In genomic region chr1:244854865-244855578, GRCh38 we compare ENCODE assay signal across 12 cellular contexts. TPM values are rescaled to one million over a fixed set of nuclear protein-coding genes. Genes with fewer than 3 reads are reported as not detected.
DNase-seq lines count a peak whose midpoint lies in the region; ATAC-seq and TF ChIP-seq lines count a peak whose summit lies in the region.
"Had no signal": no experiment of that assay in that cellular context is flagged by ENCODE, and none has a peak within 500 bp of the region (broad histone marks: within the 10 kb centered on the region; RNA-seq: fewer than 3 reads in every experiment).

No MANE protein-coding gene starts in this region.

- peak overlapping the region; percentile 17 for H3K27ac Mint-ChIP-seq in MCF 10A (ENCODE audit: low read depth, unreplicated experiment)
- H3K27ac Mint-ChIP-seq in WTC11 = peak overlapping the region; percentile 84
- H3K27ac Mint-ChIP-seq in endothelial cell (ENCODE audit: unreplicated experiment) = peak overlapping the region; percentile 70

- POLR2A ChIA-PET in MCF 10A (lab: Yijun Ruan, JAX) (interaction anchor here (18.8 to 25.5 kb wide), 3 partner anchors 1 to 116 kb away, joined by 719 to 1456 read pairs (median 1456); partner anchors contain the start of genes COX20 and HNRNPU), WTC11 (lab: Charles Lee) (interaction anchor here (0.6 to 1.2 kb wide), 2 partner anchors 19 to 142 kb away, joined by 3 to 4 read pairs; no protein-coding TSS in a partner anchor)

- in situ Hi-C loops in mammary epithelial cell (cut with MboI; ENCODE audit: low sequenced_read_pairs in 2 of 2) = loop anchor here in 1 of 2 donors (25.0 kb wide), 1 partner anchor 182 kb away; no protein-coding TSS in a partner anchor

- TF ChIP-seq CTCF in MCF 10A (IDR thresholded peaks at IDR 0.05; ENCODE audit: unreplicated experiment) (no peak), mammary epithelial cell (conservative IDR thresholded peaks at IDR 0.05 in 1 of 2, IDR thresholded peaks at IDR 0.05 in 1 of 2; ENCODE audit: extremely low read depth in 1 of 2, insufficient read depth in 1 of 2, low read depth in 1 of 2, low read length in 2 of 2) (no peak), WTC11 (IDR thresholded peaks at IDR 0.05) (no peak), endothelial cell (IDR thresholded peaks at IDR 0.05; ENCODE audit: unreplicated experiment) (no peak), upper lobe of right lung (IDR thresholded peaks at IDR 0.05) (no peak), ovary (IDR thresholded peaks at IDR 0.05) (no peak)

- TF ChIP-seq POLR2A in ovary (IDR thresholded peaks at IDR 0.05) = no peak

- H3K36me3 ChIP-seq in mammary epithelial cell (ENCODE audit: insufficient read depth, low read length) (peaks cover 84% of the 10 kb centered on the region), upper lobe of right lung (peaks cover 98% of the 10 kb centered on the region), ovary (no peaks in the 10 kb centered on the region)

- H3K27me3 Mint-ChIP-seq in MCF 10A (ENCODE audit: insufficient read depth, unreplicated experiment) (no peaks in the 10 kb centered on the region), WTC11 (ENCODE audit: low read depth) (no peaks in the 10 kb centered on the region), endothelial cell (ENCODE audit: unreplicated experiment) (peaks cover 5% of the 10 kb centered on the region)

- H3K4me1 ChIP-seq in mammary epithelial cell (ENCODE audit: insufficient read depth, low read length) = peaks cover under 1% of the 10 kb centered on the region
- peaks cover 43% of the 10 kb centered on the region for H3K4me1 ChIP-seq in upper lobe of right lung
- peaks cover 5% of the 10 kb centered on the region for H3K4me1 ChIP-seq in ovary (ENCODE audit: insufficient read depth)

- no peak overlapping the region for H3K4me2 ChIP-seq in mammary epithelial cell (ENCODE audit: insufficient read depth, low read depth, low read length)

- H3K4me3 ChIP-seq in mammary epithelial cell (replicated peaks in 1 of 3; ENCODE audit: insufficient read depth in 1 of 3, low read depth in 2 of 3, low read length in 3 of 3) (no peak overlapping the region), upper lobe of right lung (no peak overlapping the region), ovary (no peak overlapping the region)

- WGBS in mammary epithelial cell (ENCODE audit: low coverage, missing lambda C conversion rate) = 57% methylated on average over 7 of the region's 7 CpGs
- 68 to 75% (median 71%) methylated on average over 7 of the region's 7 CpGs for WGBS in ovary, 3 donors

- BruUV-seq in MCF 10A (replicated peaks; lab: Mats Ljungman, UMichigan) (no TSS peak), mammary epithelial cell (replicated peaks; lab: Mats Ljungman, UMichigan) (no TSS peak)

- H4K20me1 ChIP-seq in mammary epithelial cell (ENCODE audit: insufficient read depth, low read length) = peaks cover under 1% of the 10 kb centered on the region

- H3K4me3 Mint-ChIP-seq in MCF 10A (ENCODE audit: unreplicated experiment) (no peak overlapping the region), WTC11 (no peak overlapping the region), endothelial cell (ENCODE audit: unreplicated experiment) (peak overlapping the region; percentile 53)

- no peak overlapping the region for H3K9ac ChIP-seq in mammary epithelial cell (ENCODE audit: insufficient read depth, low read length)

- dilution Hi-C loops in mammary epithelial cell (cut with HindIII; ENCODE audit: low sequenced_read_pairs) = no loop called here

- DNase-seq in MCF 10A (ENCODE audit: unreplicated experiment) (no peak), mammary epithelial cell (no peak), WTC11 (ENCODE audit: low spot score) (no peak), endothelial cell (ENCODE audit: low spot score) (no peak), upper lobe of right lung (no peak), SKM-1 treated with dmso at 0.1 percent for 144 hours (lab: John Stamatoyannopoulos, UW; ENCODE audit: unreplicated experiment) (no peak), ovary (no peak), occipital lobe (lab: John Stamatoyannopoulos, UW) (no peak)
- DNase-seq: glutamatergic neuron, GOT3, retina, SHP77 had no signal

- H3K27ac ChIP-seq in mammary epithelial cell (ENCODE audit: insufficient read depth, low read depth, low read length) (no peak overlapping the region), upper lobe of right lung (no peak overlapping the region), ovary (no peak overlapping the region)

- ATAC-seq in WTC11 (no peak), upper lobe of right lung (peak; percentile 22)

- H2AFZ ChIP-seq in mammary epithelial cell (ENCODE audit: low read depth, low read length) = no peak overlapping the region

- H3K4me1 Mint-ChIP-seq in MCF 10A (ENCODE audit: insufficient read depth, unreplicated experiment) (peaks cover 46% of the 10 kb centered on the region), WTC11 (peaks cover 23% of the 10 kb centered on the region), endothelial cell (ENCODE audit: unreplicated experiment) (peaks cover 26% of the 10 kb centered on the region)

- H3K9me3 ChIP-seq in mammary epithelial cell (replicated peaks; ENCODE audit: insufficient read depth, low read length) = no peaks in the 10 kb centered on the region
- no peaks in the 10 kb centered on the region for H3K9me3 ChIP-seq in upper lobe of right lung
- no peaks in the 10 kb centered on the region for H3K9me3 ChIP-seq in ovary

- peaks cover 96% of the 10 kb centered on the region for H3K79me2 ChIP-seq in mammary epithelial cell (ENCODE audit: insufficient read depth, low read length)

- H3K36me3 Mint-ChIP-seq in MCF 10A (ENCODE audit: insufficient read depth, unreplicated experiment) (peaks cover 100% of the 10 kb centered on the region), WTC11 (peaks cover 96% of the 10 kb centered on the region), endothelial cell (ENCODE audit: low read depth, unreplicated experiment) (peaks cover 55% of the 10 kb centered on the region)

- CTCF ChIA-PET in MCF 10A (lab: Yijun Ruan, JAX) (interaction anchor here (0.6 to 13.7 kb wide), 5 partner anchors 9 to 1458 kb away, joined by 3 to 174 read pairs (median 5); partner anchors contain the start of gene HNRNPU), mammary epithelial cell (lab: Charles Lee; ENCODE audit: low non-redundant PET) (no interaction called here), WTC11 (lab: Charles Lee) (interaction anchor here (0.7 kb wide), 1 partner anchor 86 kb away, joined by 4 read pairs; no protein-coding TSS in a partner anchor)

- no peak for TF ChIP-seq EP300 in ovary (IDR thresholded peaks at IDR 0.05)

- H3K9me3 Mint-ChIP-seq in MCF 10A (ENCODE audit: unreplicated experiment) (no peaks in the 10 kb centered on the region), WTC11 (no peaks in the 10 kb centered on the region), endothelial cell (ENCODE audit: unreplicated experiment) (no peaks in the 10 kb centered on the region)

- intact Hi-C loops in MCF 10A (cut with micrococcal nuclease) (no loop called here), mammary epithelial cell (cut with micrococcal nuclease) (no loop called here), upper lobe of right lung (cut with DNase I) (no loop called here), ovary (cut with DNase I) (no loop called here)

- no peaks in the 10 kb centered on the region for H3K27me3 ChIP-seq in mammary epithelial cell (ENCODE audit: insufficient read depth, low read length)
- H3K27me3 ChIP-seq in upper lobe of right lung = no peaks in the 10 kb centered on the region
- no peaks in the 10 kb centered on the region for H3K27me3 ChIP-seq in ovary

TF ChIP-seq in WTC11, 78 proteins besides CTCF, POLR2A, EP300 and RAD21:
- TF ChIP-seq CREB1 (CRISPR knock-in tag; IDR thresholded peaks at IDR 0.05) (no peak), ZNF671 (CRISPR knock-in tag; IDR thresholded peaks at IDR 0.05) (no peak), CBFB (CRISPR knock-in tag; IDR thresholded peaks at IDR 0.05; ENCODE audit: low read depth) (no peak), ZNF416 (CRISPR knock-in tag; IDR thresholded peaks at IDR 0.05) (no peak), ZNF138 (CRISPR knock-in tag; conservative IDR thresholded peaks at IDR 0.05) (no peak), ZNF263 (CRISPR knock-in tag; IDR thresholded peaks at IDR 0.05; ENCODE audit: low read depth) (no peak), TEAD1 (CRISPR knock-in tag; IDR thresholded peaks at IDR 0.05) (no peak), NFATC4 (CRISPR knock-in tag; IDR thresholded peaks at IDR 0.05) (no peak)
TF ChIP-seq in WTC11: peak in this region for 0.

RNA-seq across cellular contexts. Expression of gene HNRNPU, which starts 9.3 kb away (rescaled TPM):
- total RNA-seq in MCF 10A (2022) = 454 and 572 TPM in 2 replicates
- total RNA-seq in mammary epithelial cell = 100 to 1,000 TPM; 167 to 292 TPM
- 126 TPM for polyA plus RNA-seq in mammary epithelial cell
- 322 TPM for polyA minus RNA-seq in mammary epithelial cell
- 477 to 536 TPM (median 477 TPM) in 3 replicates for total RNA-seq in WTC11 (2021)
- 381 TPM for total RNA-seq in endothelial cell (ENCODE audit: unreplicated experiment)
- total RNA-seq in upper lobe of right lung = 273 TPM
- total RNA-seq in ovary = 100 to 1,000 TPM; 269 to 408 (median 314) TPM
- 100 to 1,000 TPM; 163 to 377 TPM for polyA plus RNA-seq in ovary
- 459 TPM for total RNA-seq in occipital lobe

RNA-seq across cellular contexts. Expression of gene COX20, which starts 19.6 kb away (rescaled TPM):
- total RNA-seq in MCF 10A (2022) (44.6 and 46.1 TPM in 2 replicates), mammary epithelial cell (10 to 100 TPM; 13.7 to 35.4 TPM), WTC11 (2021) (33.1 to 37.6 TPM (median 36.4 TPM) in 3 replicates), endothelial cell (ENCODE audit: unreplicated experiment) (9.6 TPM), upper lobe of right lung (25.0 TPM), ovary (10 to 100 TPM; 25.2 to 40.0 (median 35.8) TPM), occipital lobe (71.1 TPM)
- polyA plus RNA-seq in mammary epithelial cell (23.5 TPM), ovary (100 to 1,000 TPM in 1 of 2 donors, 10 to 100 TPM in 1; 37.7 to 107 TPM)
- polyA minus RNA-seq in mammary epithelial cell = 7.8 TPM

Comparison
In these comparisons a context has a peak if more than half of its experiments do, and no peak if none do; other contexts are left out.
1. H3K27ac Mint-ChIP-seq: peak in every context shown above with its lines; median percentile 84 in WTC11; 70 in endothelial cell; 17 in MCF 10A.